ENCODE assay signal across 27 cellular contexts in the genomic region with DNA sequence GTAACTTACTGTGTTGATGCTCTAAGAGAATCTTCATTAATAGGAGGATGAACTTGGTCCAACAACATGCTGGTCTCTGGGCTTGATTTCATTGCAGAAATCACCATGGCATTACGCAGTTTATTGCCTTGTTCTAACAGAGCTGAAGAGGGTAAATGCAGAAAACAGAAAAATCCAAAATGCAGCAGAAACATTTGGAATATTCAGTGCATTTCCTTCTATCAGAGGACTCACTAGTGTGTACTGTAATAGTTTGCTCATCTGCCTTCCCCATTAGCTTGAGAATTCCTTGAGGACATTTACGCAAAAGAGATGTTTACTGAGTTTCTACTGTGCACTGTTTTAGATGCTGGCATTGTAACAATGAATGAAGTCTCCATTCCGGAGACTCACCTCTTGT.
"Had no signal": no experiment of that assay in that cellular context is flagged by ENCODE, and none has a peak within 500 bp of the region (broad histone marks: within the 10 kb centered on the region; RNA-seq: fewer than 3 reads in every experiment).

No MANE protein-coding gene starts in this region.

- DNase-seq: activated B cell treated with CpG ODN at 0.5 μM for 24 hours; activated CD4-positive, alpha-beta T cell treated with anti-CD3 and anti-CD28 coated beads for 48 hours; activated CD4-positive, alpha-beta T cell treated with anti-CD3 and anti-CD28 coated beads, Interleukin-2, amount 50 U/mL, for 1 hour; activated CD4-positive, alpha-beta T cell treated with anti-CD3 and anti-CD28 coated beads, Interleukin-2, amount 50 U/mL, for 48 hours; activated CD8-positive, alpha-beta memory T cell treated with anti-CD3 and anti-CD28 coated beads for 24 hours; activated CD8-positive, alpha-beta T cell treated with anti-CD3 and anti-CD28 coated beads for 36 hours; activated effector memory CD4-positive, alpha-beta T cell treated with Interleukin-2 at 50 U/mL for 16 hours; activated gamma-delta T cell treated with Interleukin-2 at 50 U/mL for 16 hours; activated naive CD4-positive, alpha-beta T cell treated with anti-CD3 and anti-CD28 coated beads, Interleukin-2, amount 50 U/mL, for 16 hours; activated naive CD4-positive, alpha-beta T cell treated with Interleukin-2 at 50 U/mL for 16 hours; activated T-cell treated with anti-CD3 and anti-CD28 coated beads, Interleukin-2, amount 50 U/mL, for 4 hours; amniotic stem cell; anterior cingulate cortex; brain microvascular endothelial cell; dorsolateral prefrontal cortex; effector CD4-positive, alpha-beta T cell; effector memory CD8-positive, alpha-beta T cell; erythroblast; foreskin melanocyte; heart right ventricle; T-helper 2 cell had no signal

- ATAC-seq: activated CD4-positive, CD25-positive, alpha-beta regulatory T cell treated with anti-CD3 and anti-CD28 coated beads, Interleukin-2, amount 50 U/mL, for 24 hours; activated CD8-positive, alpha-beta T cell treated with anti-CD3 and anti-CD28 coated beads for 36 hours; activated T-cell treated with anti-CD3 and anti-CD28 coated beads, Interleukin-2, amount 50 U/mL, for 4 hours; activated T-helper 17 cell treated with anti-CD3 and anti-CD28 coated beads, Interleukin-2, amount 50 U/mL, for 72 hours; effector memory CD8-positive, alpha-beta T cell; gastroesophageal sphincter; heart right ventricle had no signal

- H3K27me3 ChIP-seq: brain microvascular endothelial cell, dorsolateral prefrontal cortex, esophagus muscularis mucosa, gastroesophageal sphincter, heart right ventricle had no signal

- H3K4me3 ChIP-seq: coronary artery, dorsolateral prefrontal cortex, esophagus muscularis mucosa, gastroesophageal sphincter, heart right ventricle had no signal

- H3K9me3 ChIP-seq: esophagus muscularis mucosa, gastroesophageal sphincter, heart right ventricle had no signal

- H3K27ac ChIP-seq: brain microvascular endothelial cell, coronary artery, dorsolateral prefrontal cortex, esophagus muscularis mucosa, gastroesophageal sphincter, heart right ventricle, VCaP had no signal
